In genomic region chr19:43423779-43424178, GRCh38 we compare ENCODE assay signal across 38 cellular contexts. TPM values are rescaled to one million over a fixed set of nuclear protein-coding genes. Genes with fewer than 3 reads are reported as not detected.
"Had no signal": no experiment of that assay in that cellular context is flagged by ENCODE, and none has a peak within 500 bp of the region (broad histone marks: within the 10 kb centered on the region; RNA-seq: fewer than 3 reads in every experiment).

No MANE protein-coding gene starts in this region.

- H3K9me3 ChIP-seq: MG63 had no signal

- H3K36me3 ChIP-seq: MG63 had no signal

- H3K9ac ChIP-seq: KMS-11 had no signal

- H3K27ac ChIP-seq: KMS-11 had no signal

- H3K27me3 ChIP-seq: MG63 had no signal

- DNase-seq: Karpas-422, Kasumi-1, MG63, MM.1S, NCI-H1048, NCI-H1092, NCI-H1092 treated with DMSO at 0.1 percent for 48 hours, NCI-H1105, NCI-H1105 treated with DMSO at 0.1 percent for 48 hours, NCI-H1417, NCI-H1417 treated with DMSO at 0.1 percent for 48 hours, NCI-H1436, NCI-H1436 treated with DMSO at 0.1 percent for 48 hours, NCI-H146, NCI-H1694, NCI-H1694 treated with DMSO at 0.1 percent for 48 hours, NCI-H187, NCI-H187 treated with DMSO at 0.1 percent for 48 hours, NCI-H1930, NCI-H2029, NCI-H2029 treated with DMSO at 0.1 percent for 48 hours, NCI-H2081, NCI-H2081 treated with DMSO at 0.1 percent for 48 hours, NCI-H2107, NCI-H2171, NCI-H2171 treated with DMSO at 0.1 percent for 48 hours, NCI-H2227 treated with DMSO at 0.1 percent for 48 hours, NCI-H226, NCI-H345, NCI-H446, NCI-H446 treated with DMSO at 0.1 percent for 48 hours, NCI-H510A, NCI-H510A treated with DMSO at 0.1 percent for 48 hours had no signal

- H3K4me2 ChIP-seq: KMS-11 had no signal

- H3K4me3 ChIP-seq: MG63 had no signal

RNA-seq across cellular contexts. Expression of gene TEX101, which starts 9.1 kb away (rescaled TPM):
- total RNA-seq: LHCN-M2, M059J, MCF 10A, NCI-H460 had no signal
